1 cellular context compared by ENCODE assay signal in the genomic region with DNA sequence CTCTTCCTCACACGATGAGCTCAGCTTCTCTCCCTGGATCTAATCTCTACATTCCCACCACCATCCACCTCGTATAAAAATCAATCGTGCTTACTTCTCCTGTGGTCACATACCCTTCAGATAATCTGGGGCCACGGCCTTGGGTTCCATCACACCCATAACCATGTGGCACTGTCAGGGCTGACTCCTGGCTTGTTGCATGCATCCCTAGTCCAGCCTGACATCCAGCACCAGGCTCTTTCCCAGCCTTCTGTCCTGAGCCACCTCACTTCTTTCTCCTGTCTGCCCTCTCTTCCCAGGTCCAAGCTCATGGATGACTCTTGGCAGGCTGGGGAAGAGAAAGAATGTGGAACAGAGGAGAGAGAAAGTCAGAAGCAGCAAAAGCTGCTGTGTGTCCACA.
TF ChIP-seq lines count a peak whose summit lies in the region.

No MANE protein-coding gene starts in this region.

TF ChIP-seq in SK-N-SH treated with all-trans-retinoic acid at 6 μM for 48 hours, 23 proteins besides CTCF, POLR2A, EP300 and RAD21 (continued from another document):
- TF ChIP-seq PATZ1 (CRISPR knock-in tag; IDR thresholded peaks at IDR 0.05; ENCODE audit: borderline replicate concordance), result no peak
- no peak for TF ChIP-seq ESRRG (CRISPR knock-in tag; IDR thresholded peaks at IDR 0.05)
- no peak for TF ChIP-seq ZFP30 (CRISPR knock-in tag; IDR thresholded peaks at IDR 0.05)
- TF ChIP-seq ZFP3 (CRISPR knock-in tag; IDR thresholded peaks at IDR 0.05), result no peak
- no peak for TF ChIP-seq ZNF70 (CRISPR knock-in tag; IDR thresholded peaks at IDR 0.05)
- TF ChIP-seq CREB5 (CRISPR knock-in tag; IDR thresholded peaks at IDR 0.05; ENCODE audit: low read depth), result no peak
- no peak for TF ChIP-seq ZNF8 (CRISPR knock-in tag; IDR thresholded peaks at IDR 0.05)
- no peak for TF ChIP-seq CSDC2 (CRISPR knock-in tag; IDR thresholded peaks at IDR 0.05)
- no peak for TF ChIP-seq RARB (CRISPR knock-in tag; IDR thresholded peaks at IDR 0.05)
TF ChIP-seq in SK-N-SH treated with all-trans-retinoic acid at 6 μM for 48 hours: peak in this region for 0.
